ENCODE assay signal across 10 cellular contexts in genomic region chr22:27124336-27125023, GRCh38.
DNase-seq lines count a peak whose midpoint lies in the region; ATAC-seq and TF ChIP-seq lines count a peak whose summit lies in the region.
"Had no signal": no experiment of that assay in that cellular context is flagged by ENCODE, and none has a peak within 500 bp of the region (broad histone marks: within the 10 kb centered on the region; RNA-seq: fewer than 3 reads in every experiment).

No MANE protein-coding gene starts in this region.

- no peak for TF ChIP-seq POLR2A in adrenal gland (IDR thresholded peaks at IDR 0.05)

- 47 to 58% (median 53%) methylated on average over 15 to 16 of the region's 16 CpGs for WGBS in adrenal gland, 4 donors

- no peaks in the 10 kb centered on the region for H3K36me3 Mint-ChIP-seq in nephron progenitor cell (ENCODE audit: low read depth)
- H3K36me3 Mint-ChIP-seq in CD8-positive, alpha-beta memory T cell, result peaks cover 0 to 2% (median 0%) of the 10 kb centered on the region in 3 donors
- H3K36me3 Mint-ChIP-seq in activated CD4-positive, alpha-beta T cell treated with anti-CD3 and anti-CD28 coated beads, Interleukin-2, amount 10 ng/mL, durations not matched to agents 24 days and 14 days (ENCODE audit: low read depth), result no peaks in the 10 kb centered on the region

- intact Hi-C loops in adrenal gland (cut with DNase I) (no loop called here), mucosa of descending colon (cut with DNase I, micrococcal nuclease) (no loop called here), upper lobe of right lung (cut with DNase I) (no loop called here)
- intact Hi-C loops in activated CD4-positive, alpha-beta T cell treated with anti-CD3 and anti-CD28 coated beads, Interleukin-2, amount 10 ng/mL, durations not matched to agents 24 days and 14 days (cut with micrococcal nuclease), result no loop called here

- CTCF ChIA-PET in CD8-positive, alpha-beta memory T cell (lab: Charles Lee), result no interaction called here

- DNase-seq in NAMALWA (ENCODE audit: low spot score) (peak; percentile 3), adrenal gland (peak in 6 of 7 donors; percentile 24 to 63 (median 40)), mucosa of descending colon (peak in 2 of 3 donors; percentile 24 to 36), upper lobe of right lung (no peak), nephron progenitor cell (no peak)
- DNase-seq in CD8-positive, alpha-beta memory T cell, result no peak
- no peak for DNase-seq in activated CD4-positive, alpha-beta T cell treated with anti-CD3 and anti-CD28 coated beads, Interleukin-2, amount 10 ng/mL, durations not matched to agents 24 days and 14 days
- DNase-seq: DMS79 had no signal

- POLR2A ChIA-PET in CD8-positive, alpha-beta memory T cell (lab: Charles Lee), result no interaction called here

- H3K27me3 Mint-ChIP-seq in nephron progenitor cell (ENCODE audit: low read depth, poor library complexity), result peaks cover 31% of the 10 kb centered on the region
- H3K27me3 Mint-ChIP-seq in CD8-positive, alpha-beta memory T cell, result peaks cover 7 to 40% of the 10 kb centered on the region in 2 donors
- peaks cover 15% of the 10 kb centered on the region for H3K27me3 Mint-ChIP-seq in activated CD4-positive, alpha-beta T cell treated with anti-CD3 and anti-CD28 coated beads, Interleukin-2, amount 10 ng/mL, durations not matched to agents 24 days and 14 days

- H3K4me3 Mint-ChIP-seq in nephron progenitor cell, result no peak overlapping the region
- no peak overlapping the region for H3K4me3 Mint-ChIP-seq in CD8-positive, alpha-beta memory T cell
- no peak overlapping the region for H3K4me3 Mint-ChIP-seq in activated CD4-positive, alpha-beta T cell treated with anti-CD3 and anti-CD28 coated beads, Interleukin-2, amount 10 ng/mL, durations not matched to agents 24 days and 14 days

- H3K9me3 Mint-ChIP-seq in nephron progenitor cell, result peaks cover 4% of the 10 kb centered on the region
- H3K9me3 Mint-ChIP-seq in CD8-positive, alpha-beta memory T cell, result peaks cover 0 to 5% (median 0%) of the 10 kb centered on the region in 5 donors
- no peaks in the 10 kb centered on the region for H3K9me3 Mint-ChIP-seq in activated CD4-positive, alpha-beta T cell treated with anti-CD3 and anti-CD28 coated beads, Interleukin-2, amount 10 ng/mL, durations not matched to agents 24 days and 14 days
- H3K9me3 Mint-ChIP-seq: activated T-helper 2 cell treated with anti-CD3 and anti-CD28 coated beads, Interferon-gamma antibody, Interleukin-2, Interleukin-4, amounts not matched to agents 10 μg/mL and 5 μg/mL and 100 μg/mL, durations not matched to agents 14 hours and 24 hours and 36 hours had no signal

- H3K27ac ChIP-seq in adrenal gland, result peak overlapping the region in 1 of 5 donors; percentile 84
- H3K27ac ChIP-seq in upper lobe of right lung, result no peak overlapping the region
- no peak overlapping the region for H3K27ac ChIP-seq in CD8-positive, alpha-beta memory T cell (ENCODE audit: low read depth, low read length)
- H3K27ac ChIP-seq: vagina had no signal

- H3K36me3 ChIP-seq in adrenal gland (replicated peaks in 1 of 2) (no peaks in the 10 kb centered on the region), mucosa of descending colon (ENCODE audit: low read depth) (no peaks in the 10 kb centered on the region), upper lobe of right lung (no peaks in the 10 kb centered on the region)
- H3K36me3 ChIP-seq in CD8-positive, alpha-beta memory T cell (ENCODE audit: insufficient read depth, low read length), result no peaks in the 10 kb centered on the region
- H3K36me3 ChIP-seq: vagina had no signal

- H3K4me1 ChIP-seq in adrenal gland (replicated peaks in 1 of 2) (no peaks in the 10 kb centered on the region), mucosa of descending colon (ENCODE audit: low read depth) (no peaks in the 10 kb centered on the region), upper lobe of right lung (no peaks in the 10 kb centered on the region)
- H3K4me1 ChIP-seq in CD8-positive, alpha-beta memory T cell (ENCODE audit: insufficient read depth, low read length), result no peaks in the 10 kb centered on the region
- H3K4me1 ChIP-seq: vagina had no signal

- H3K27ac Mint-ChIP-seq in nephron progenitor cell, result no peak overlapping the region
- no peak overlapping the region for H3K27ac Mint-ChIP-seq in CD8-positive, alpha-beta memory T cell
- no peak overlapping the region for H3K27ac Mint-ChIP-seq in activated CD4-positive, alpha-beta T cell treated with anti-CD3 and anti-CD28 coated beads, Interleukin-2, amount 10 ng/mL, durations not matched to agents 24 days and 14 days
- H3K27ac Mint-ChIP-seq: activated T-helper 2 cell treated with anti-CD3 and anti-CD28 coated beads, Interferon-gamma antibody, Interleukin-2, Interleukin-4, amounts not matched to agents 10 μg/mL and 5 μg/mL and 100 μg/mL, durations not matched to agents 14 hours and 24 hours and 36 hours had no signal

- H3K4me3 ChIP-seq in adrenal gland, result no peak overlapping the region
- H3K4me3 ChIP-seq in mucosa of descending colon, result no peak overlapping the region
- H3K4me3 ChIP-seq in upper lobe of right lung, result no peak overlapping the region
- H3K4me3 ChIP-seq in CD8-positive, alpha-beta memory T cell (ENCODE audit: low read length), result no peak overlapping the region
- H3K4me3 ChIP-seq: vagina had no signal

- no peaks in the 10 kb centered on the region for H3K9me3 ChIP-seq in adrenal gland (replicated peaks in 1 of 3)
- H3K9me3 ChIP-seq in mucosa of descending colon, result no peaks in the 10 kb centered on the region
- H3K9me3 ChIP-seq in upper lobe of right lung, result no peaks in the 10 kb centered on the region
- H3K9me3 ChIP-seq in CD8-positive, alpha-beta memory T cell (ENCODE audit: low read length), result no peaks in the 10 kb centered on the region
- H3K9me3 ChIP-seq: vagina had no signal

- TF ChIP-seq CTCF in adrenal gland (IDR thresholded peaks at IDR 0.05) (no peak), mucosa of descending colon (IDR thresholded peaks at IDR 0.05) (no peak), upper lobe of right lung (IDR thresholded peaks at IDR 0.05) (no peak), nephron progenitor cell (IDR thresholded peaks at IDR 0.05) (no peak)

- ATAC-seq in mucosa of descending colon, result peak; percentile 34
- ATAC-seq in upper lobe of right lung, result peak; percentile 76

- H3K4me1 Mint-ChIP-seq in nephron progenitor cell, result no peaks in the 10 kb centered on the region
- H3K4me1 Mint-ChIP-seq in CD8-positive, alpha-beta memory T cell, result no peaks in the 10 kb centered on the region
- H3K4me1 Mint-ChIP-seq in activated CD4-positive, alpha-beta T cell treated with anti-CD3 and anti-CD28 coated beads, Interleukin-2, amount 10 ng/mL, durations not matched to agents 24 days and 14 days, result no peaks in the 10 kb centered on the region

- peaks cover 13% of the 10 kb centered on the region for H3K27me3 ChIP-seq in adrenal gland
- peaks cover 6% of the 10 kb centered on the region for H3K27me3 ChIP-seq in upper lobe of right lung
- H3K27me3 ChIP-seq in CD8-positive, alpha-beta memory T cell (ENCODE audit: insufficient read depth, low read length, poor library complexity, severe bottlenecking), result peaks cover 3% of the 10 kb centered on the region
- H3K27me3 ChIP-seq: vagina had no signal

Comparison
In these comparisons a context has a peak if more than half of its experiments do, and no peak if none do; other contexts are left out.
1. DNase-seq: peak in NAMALWA (single experiment), adrenal gland (6 of 7) and mucosa of descending colon (2 of 3); none in upper lobe of right lung (single experiment), nephron progenitor cell (single experiment), CD8-positive, alpha-beta memory T cell (0 of 5) and activated CD4-positive, alpha-beta T cell treated with anti-CD3 and anti-CD28 coated beads, Interleukin-2, amount 10 ng/mL, durations not matched to agents 24 days and 14 days (single experiment).